Comparison of ENCODE assay signal across 19 cellular contexts in genomic region chr6:41726876-41727275, GRCh38. TPM values are rescaled to one million over a fixed set of nuclear protein-coding genes. Genes with fewer than 3 reads are reported as not detected.
DNase-seq lines count a peak whose midpoint lies in the region; ATAC-seq and TF ChIP-seq lines count a peak whose summit lies in the region.
"Had no signal": no experiment of that assay in that cellular context is flagged by ENCODE, and none has a peak within 500 bp of the region (broad histone marks: within the 10 kb centered on the region; RNA-seq: fewer than 3 reads in every experiment).

No MANE protein-coding gene starts in this region.

- H3K4me3 ChIP-seq in neuronal stem cell (ENCODE audit: low read length in 2 of 2) (peak overlapping the region in 1 of 2 donors; percentile 32), PC-3 (ENCODE audit: low read length) (no peak overlapping the region), MM.1S (ENCODE audit: low read length) (no peak overlapping the region)
- H3K4me3 ChIP-seq: breast epithelium, SK-N-MC, skin epidermis had no signal

- H3K9me3 ChIP-seq in neuronal stem cell (replicated peaks in 1 of 2; ENCODE audit: control insufficient read depth in 2 of 2, insufficient read depth in 1 of 2, low read depth in 1 of 2, low read length in 2 of 2) (no peaks in the 10 kb centered on the region), PC-3 (ENCODE audit: low read length) (no peaks in the 10 kb centered on the region), MM.1S (replicated peaks; ENCODE audit: insufficient read depth, low read length) (no peaks in the 10 kb centered on the region)
- H3K9me3 ChIP-seq: breast epithelium had no signal

- H3K9me2 ChIP-seq in PC-3 (replicated peaks; ENCODE audit: low read length) (no peaks in the 10 kb centered on the region), MM.1S (replicated peaks; ENCODE audit: insufficient read depth, low read length) (no peaks in the 10 kb centered on the region)

- H3K4me1 Mint-ChIP-seq in activated CD8-positive, alpha-beta T cell treated with anti-CD3 and anti-CD28 coated beads, Interleukin-2, amount 10 ng/mL, durations not matched to agents 7 days and 5 days (ENCODE audit: low read depth) = peaks cover 40% of the 10 kb centered on the region
- peaks cover 29% of the 10 kb centered on the region for H3K4me1 Mint-ChIP-seq in activated CD8-positive, alpha-beta T cell treated with anti-CD3 and anti-CD28 coated beads for 36 hours (ENCODE audit: low read depth)
- H3K4me1 Mint-ChIP-seq in CD14-positive monocyte = peaks cover 93% of the 10 kb centered on the region
- H3K4me1 Mint-ChIP-seq in central memory CD8-positive, alpha-beta T cell = peaks cover 48% of the 10 kb centered on the region

- H3K4me1 ChIP-seq in neuronal stem cell (ENCODE audit: control insufficient read depth in 2 of 2, insufficient read depth in 1 of 2, low read depth in 1 of 2, low read length in 2 of 2) = peaks cover 0 to 2% of the 10 kb centered on the region in 2 donors
- H3K4me1 ChIP-seq in PC-3 (ENCODE audit: insufficient read depth, low read length) = no peaks in the 10 kb centered on the region; the same call in 1 of the 2 replicates
- no peaks in the 10 kb centered on the region; the same call in 1 of the 2 replicates for H3K4me1 ChIP-seq in MM.1S (ENCODE audit: low read length)

- H3K27me3 ChIP-seq in neuronal stem cell (ENCODE audit: control insufficient read depth in 3 of 3, insufficient read depth in 3 of 3, low read depth in 1 of 3, low read length in 3 of 3) (peaks cover 0 to 51% (median 2%) of the 10 kb centered on the region in 3 experiments), PC-3 (ENCODE audit: low read length) (no peaks in the 10 kb centered on the region), MM.1S (replicated peaks; ENCODE audit: insufficient read depth, low read length) (no peaks in the 10 kb centered on the region)
- H3K27me3 ChIP-seq: breast epithelium had no signal

- H3K18ac ChIP-seq in neuronal stem cell (ENCODE audit: low read length) = no peak overlapping the region

- peak overlapping the region; percentile 39 for H3K27ac Mint-ChIP-seq in activated CD8-positive, alpha-beta T cell treated with anti-CD3 and anti-CD28 coated beads, Interleukin-2, amount 10 ng/mL, durations not matched to agents 7 days and 5 days
- H3K27ac Mint-ChIP-seq in activated CD8-positive, alpha-beta T cell treated with anti-CD3 and anti-CD28 coated beads for 36 hours = no peak overlapping the region
- peak overlapping the region in 4 of 7 donors; percentile 45 to 75 (median 62) for H3K27ac Mint-ChIP-seq in CD14-positive monocyte
- peak overlapping the region; percentile 85 for H3K27ac Mint-ChIP-seq in central memory CD8-positive, alpha-beta T cell (ENCODE audit: low read depth)
- H3K27ac Mint-ChIP-seq: activated CD4-positive, alpha-beta T cell treated with anti-CD3 and anti-CD28 coated beads for 36 hours had no signal

- H3K36me3 ChIP-seq in neuronal stem cell (replicated peaks in 1 of 2; ENCODE audit: control insufficient read depth in 2 of 2, insufficient read depth in 2 of 2, low read length in 2 of 2) (no peaks in the 10 kb centered on the region), PC-3 (ENCODE audit: low read depth, low read length) (no peaks in the 10 kb centered on the region), MM.1S (replicated peaks; ENCODE audit: insufficient read depth, low read length) (no peaks in the 10 kb centered on the region)
- H3K36me3 ChIP-seq: breast epithelium had no signal

- peak overlapping the region; percentile 94 for H2BK5ac ChIP-seq in neuronal stem cell (ENCODE audit: low read length)

- no peaks in the 10 kb centered on the region for H3F3A ChIP-seq in PC-3 (ENCODE audit: low read length, unreplicated experiment)
- H3F3A ChIP-seq in MM.1S (ENCODE audit: insufficient read depth, low read length) = no peaks in the 10 kb centered on the region

- H3K27me3 Mint-ChIP-seq in activated CD8-positive, alpha-beta T cell treated with anti-CD3 and anti-CD28 coated beads, Interleukin-2, amount 10 ng/mL, durations not matched to agents 7 days and 5 days (ENCODE audit: low read depth) = no peaks in the 10 kb centered on the region
- no peaks in the 10 kb centered on the region for H3K27me3 Mint-ChIP-seq in activated CD8-positive, alpha-beta T cell treated with anti-CD3 and anti-CD28 coated beads for 36 hours
- no peaks in the 10 kb centered on the region for H3K27me3 Mint-ChIP-seq in CD14-positive monocyte (ENCODE audit: low read depth in 3 of 3)
- H3K27me3 Mint-ChIP-seq in central memory CD8-positive, alpha-beta T cell = no peaks in the 10 kb centered on the region
- H3K27me3 Mint-ChIP-seq: activated CD4-positive, alpha-beta T cell treated with anti-CD3 and anti-CD28 coated beads for 36 hours had no signal

- POLR2A ChIA-PET in activated CD8-positive, alpha-beta T cell treated with anti-CD3 and anti-CD28 coated beads, Interleukin-2, amount 10 ng/mL, durations not matched to agents 7 days and 5 days (lab: Charles Lee) = interaction anchor here (1.6 kb wide), 1 partner anchor 8 kb away, joined by 3 read pairs; no protein-coding TSS in a partner anchor
- POLR2A ChIA-PET in activated CD8-positive, alpha-beta T cell treated with anti-CD3 and anti-CD28 coated beads for 36 hours (lab: Charles Lee) = no interaction called here
- POLR2A ChIA-PET in PC-3 (lab: Charles Lee; ENCODE audit: unreplicated experiment) = no interaction called here

- no peak overlapping the region for H2AK5ac ChIP-seq in neuronal stem cell (ENCODE audit: low read depth, low read length)

- H4K91ac ChIP-seq in neuronal stem cell (ENCODE audit: low read depth, low read length, poor library complexity) = no peak overlapping the region

- no peaks in the 10 kb centered on the region for H3K9me3 Mint-ChIP-seq in activated CD8-positive, alpha-beta T cell treated with anti-CD3 and anti-CD28 coated beads, Interleukin-2, amount 10 ng/mL, durations not matched to agents 7 days and 5 days (ENCODE audit: insufficient read depth)
- no peaks in the 10 kb centered on the region for H3K9me3 Mint-ChIP-seq in activated CD8-positive, alpha-beta T cell treated with anti-CD3 and anti-CD28 coated beads for 36 hours
- H3K9me3 Mint-ChIP-seq in CD14-positive monocyte = no peaks in the 10 kb centered on the region
- no peaks in the 10 kb centered on the region for H3K9me3 Mint-ChIP-seq in central memory CD8-positive, alpha-beta T cell

- H3K9ac ChIP-seq in neuronal stem cell (ENCODE audit: low read depth, low read length, poor library complexity) (no peak overlapping the region), PC-3 (ENCODE audit: low read length) (no peak overlapping the region), MM.1S (ENCODE audit: low read length) (no peak overlapping the region)

- H3K23ac ChIP-seq in neuronal stem cell (ENCODE audit: low read depth, low read length, poor library complexity) = no peak overlapping the region

- H2BK12ac ChIP-seq in neuronal stem cell (ENCODE audit: low read length) = no peak overlapping the region

- H3K4me2 ChIP-seq in neuronal stem cell (ENCODE audit: insufficient read depth, low read length, poor library complexity, severe bottlenecking) (no peak overlapping the region), PC-3 (ENCODE audit: low read length) (no peak overlapping the region), MM.1S (ENCODE audit: low read depth, low read length) (no peak overlapping the region)

- DNase-seq in activated CD8-positive, alpha-beta T cell treated with anti-CD3 and anti-CD28 coated beads, Interleukin-2, amount 10 ng/mL, durations not matched to agents 7 days and 5 days = no peak
- no peak for DNase-seq in activated CD8-positive, alpha-beta T cell treated with anti-CD3 and anti-CD28 coated beads for 36 hours
- no peak for DNase-seq in CD14-positive monocyte (ENCODE audit: low spot score)
- DNase-seq in central memory CD8-positive, alpha-beta T cell (ENCODE audit: low spot score in 2 of 2) = no peak
- DNase-seq in neuronal stem cell (ENCODE audit: low spot score) = no peak
- no peak for DNase-seq in PC-3
- no peak for DNase-seq in MM.1S
- DNase-seq: activated CD4-positive, alpha-beta T cell treated with anti-CD3 and anti-CD28 coated beads for 36 hours; NCI-H1436 treated with DMSO at 0.1 percent for 48 hours; NCI-H2171; NCI-H82; stimulated activated CD4-positive, alpha-beta T cell treated with anti-CD3 and anti-CD28 coated beads, Interleukin-4, amount 100 ng/mL, for 24 hours had no signal

- H2BK15ac ChIP-seq in neuronal stem cell (ENCODE audit: low read length) = no peak overlapping the region

- ATAC-seq in activated CD8-positive, alpha-beta T cell treated with anti-CD3 and anti-CD28 coated beads, Interleukin-2, amount 10 ng/mL, durations not matched to agents 7 days and 5 days = peak; percentile 24
- ATAC-seq in activated CD8-positive, alpha-beta T cell treated with anti-CD3 and anti-CD28 coated beads for 36 hours = no peak
- no peak for ATAC-seq in central memory CD8-positive, alpha-beta T cell (replicated peaks; ENCODE audit: extremely low read depth, poor library complexity, severe bottlenecking)
- ATAC-seq in PC-3 (no peak), GM19328 (IDR thresholded peaks at IDR 0.05; ENCODE audit: unreplicated experiment) (no peak)
- ATAC-seq: activated CD4-positive, alpha-beta T cell treated with anti-CD3 and anti-CD28 coated beads for 36 hours; esophagus mucosa; Panc1 had no signal

- no TSS peak for BruUV-seq in PC-3 (replicated peaks; lab: Mats Ljungman, UMichigan)

- CTCF ChIA-PET in activated CD8-positive, alpha-beta T cell treated with anti-CD3 and anti-CD28 coated beads, Interleukin-2, amount 10 ng/mL, durations not matched to agents 7 days and 5 days (lab: Charles Lee) = no interaction called here
- CTCF ChIA-PET in activated CD8-positive, alpha-beta T cell treated with anti-CD3 and anti-CD28 coated beads for 36 hours (lab: Charles Lee) = no interaction called here
- CTCF ChIA-PET in PC-3 (lab: Charles Lee) = no interaction called here

- no peak overlapping the region for H2BK120ac ChIP-seq in neuronal stem cell (ENCODE audit: low read depth, low read length)

- no peaks in the 10 kb centered on the region for H3K79me1 ChIP-seq in neuronal stem cell (ENCODE audit: low read depth, low read length)

- no peak overlapping the region for H4K8ac ChIP-seq in neuronal stem cell (ENCODE audit: low read depth, low read length)

- no peaks in the 10 kb centered on the region for H3K79me2 ChIP-seq in PC-3 (ENCODE audit: low read length)
- H3K79me2 ChIP-seq in MM.1S (ENCODE audit: low read length) = peaks cover 42% of the 10 kb centered on the region

- intact Hi-C loops in activated CD8-positive, alpha-beta T cell treated with anti-CD3 and anti-CD28 coated beads for 36 hours (cut with micrococcal nuclease) = no loop called here
- intact Hi-C loops in CD14-positive monocyte (cut with micrococcal nuclease) (loop anchor here in 1 of 2 donors (10.0 kb wide), 1 partner anchor 168 kb away; the partner anchor contains the start of gene USP49), PC-3 (cut with micrococcal nuclease) (no loop called here)

- H2AFZ ChIP-seq in neuronal stem cell (ENCODE audit: low read length) (no peak overlapping the region), PC-3 (ENCODE audit: low read length) (no peak overlapping the region), MM.1S (ENCODE audit: low read length) (no peak overlapping the region)

- WGBS in neuronal stem cell (ENCODE audit: extremely low coverage in 2 of 2, insufficient read length in 2 of 2, insufficient replicate concordance in 1 of 2), 2 donors = no CpG with 5 or more reads among the region's 7 CpGs

- TF ChIP-seq CTCF in activated CD8-positive, alpha-beta T cell treated with anti-CD3 and anti-CD28 coated beads for 36 hours (IDR thresholded peaks at IDR 0.05) = no peak
- TF ChIP-seq CTCF in CD14-positive monocyte (IDR thresholded peaks at IDR 0.05) (no peak), PC-3 (conservative IDR thresholded peaks at IDR 0.05; ENCODE audit: low read depth, low read length) (no peak), MM.1S (IDR thresholded peaks at IDR 0.05; ENCODE audit: low read length) (no peak)

- no peaks in the 10 kb centered on the region for H3K36me3 Mint-ChIP-seq in activated CD8-positive, alpha-beta T cell treated with anti-CD3 and anti-CD28 coated beads, Interleukin-2, amount 10 ng/mL, durations not matched to agents 7 days and 5 days (ENCODE audit: low read depth)
- H3K36me3 Mint-ChIP-seq in activated CD8-positive, alpha-beta T cell treated with anti-CD3 and anti-CD28 coated beads for 36 hours (ENCODE audit: low read depth) = no peaks in the 10 kb centered on the region
- H3K36me3 Mint-ChIP-seq in CD14-positive monocyte = peaks cover 31 to 40% of the 10 kb centered on the region in 2 donors
- H3K36me3 Mint-ChIP-seq in central memory CD8-positive, alpha-beta T cell (ENCODE audit: insufficient read depth) = peaks cover 7% of the 10 kb centered on the region

- H3K14ac ChIP-seq in neuronal stem cell (ENCODE audit: low read length) = no peak overlapping the region

- H3K4ac ChIP-seq in neuronal stem cell (ENCODE audit: low read length) = no peak overlapping the region

- H3K27ac ChIP-seq in neuronal stem cell (replicated peaks; ENCODE audit: low read length) (no peak overlapping the region), PC-3 (ENCODE audit: low read length) (no peak overlapping the region), MM.1S (ENCODE audit: low read length) (no peak overlapping the region)
- H3K27ac ChIP-seq: SK-N-MC had no signal

- H4K20me1 ChIP-seq in PC-3 (ENCODE audit: low read length) (no peaks in the 10 kb centered on the region), MM.1S (ENCODE audit: insufficient read depth, low read length) (no peaks in the 10 kb centered on the region)

- H3K4me3 Mint-ChIP-seq in activated CD8-positive, alpha-beta T cell treated with anti-CD3 and anti-CD28 coated beads, Interleukin-2, amount 10 ng/mL, durations not matched to agents 7 days and 5 days = no peak overlapping the region
- H3K4me3 Mint-ChIP-seq in activated CD8-positive, alpha-beta T cell treated with anti-CD3 and anti-CD28 coated beads for 36 hours = no peak overlapping the region
- H3K4me3 Mint-ChIP-seq in CD14-positive monocyte = no peak overlapping the region
- peak overlapping the region; percentile 70 for H3K4me3 Mint-ChIP-seq in central memory CD8-positive, alpha-beta T cell
- H3K4me3 Mint-ChIP-seq: activated CD4-positive, alpha-beta T cell treated with anti-CD3 and anti-CD28 coated beads for 36 hours had no signal

RNA-seq across cellular contexts. Expression of gene TFEB, which starts 8.5 kb away (rescaled TPM):
- 10 to 100 TPM; 18.5 to 21.2 TPM for total RNA-seq in activated CD8-positive, alpha-beta T cell treated with anti-CD3 and anti-CD28 coated beads, Interleukin-2, amount 10 ng/mL, durations not matched to agents 7 days and 5 days
- 10 to 100 TPM; 14.6 to 15.9 TPM for total RNA-seq in activated CD8-positive, alpha-beta T cell treated with anti-CD3 and anti-CD28 coated beads for 36 hours
- polyA plus RNA-seq in CD14-positive monocyte = 10 to 100 TPM; 42.6 to 60.0 TPM
- polyA plus RNA-seq in neuronal stem cell (2013, experiment 1 of 2) = 1.1 TPM
- polyA plus RNA-seq in neuronal stem cell (2013, experiment 2 of 2) = 1.1 TPM
- 4.2 and 5.5 TPM in 2 replicates for total RNA-seq in PC-3 (2014; rRNA removed)

RNA-seq across cellular contexts. Expression of gene PGC, which starts 20.3 kb away (rescaled TPM):
- total RNA-seq in activated CD8-positive, alpha-beta T cell treated with anti-CD3 and anti-CD28 coated beads, Interleukin-2, amount 10 ng/mL, durations not matched to agents 7 days and 5 days = not detected
- total RNA-seq in activated CD8-positive, alpha-beta T cell treated with anti-CD3 and anti-CD28 coated beads for 36 hours = not detected
- not detected for polyA plus RNA-seq in CD14-positive monocyte
- 0.03 TPM for polyA plus RNA-seq in neuronal stem cell (2013, experiment 1 of 2)
- 0.07 TPM for polyA plus RNA-seq in neuronal stem cell (2013, experiment 2 of 2)
- not detected in 2 replicates for total RNA-seq in PC-3 (2014; rRNA removed)
- total RNA-seq: activated CD4-positive, alpha-beta T cell treated with anti-CD3 and anti-CD28 coated beads for 36 hours; esophagus mucosa; M059J had no signal

RNA-seq across cellular contexts. Expression of gene FRS3, which starts 52.8 kb away (rescaled TPM):
- total RNA-seq in activated CD8-positive, alpha-beta T cell treated with anti-CD3 and anti-CD28 coated beads, Interleukin-2, amount 10 ng/mL, durations not matched to agents 7 days and 5 days = 1 to 10 TPM; 5.1 to 7.0 TPM
- 1 to 10 TPM; 3.2 to 4.1 TPM for total RNA-seq in activated CD8-positive, alpha-beta T cell treated with anti-CD3 and anti-CD28 coated beads for 36 hours
- 1 to 10 TPM; 1.3 to 2.6 TPM for polyA plus RNA-seq in CD14-positive monocyte
- 8.3 TPM for polyA plus RNA-seq in neuronal stem cell (2013, experiment 1 of 2)
- polyA plus RNA-seq in neuronal stem cell (2013, experiment 2 of 2) = 8.2 TPM
- 3.9 and 4.3 TPM in 2 replicates for total RNA-seq in PC-3 (2014; rRNA removed)

RNA-seq across cellular contexts. Expression of gene PRICKLE4, which starts 53.7 kb away (rescaled TPM):
- total RNA-seq in activated CD8-positive, alpha-beta T cell treated with anti-CD3 and anti-CD28 coated beads, Interleukin-2, amount 10 ng/mL, durations not matched to agents 7 days and 5 days = under 1 TPM in 1 of 2 experiments, not detected in 1; 0.40 TPM
- total RNA-seq in activated CD8-positive, alpha-beta T cell treated with anti-CD3 and anti-CD28 coated beads for 36 hours = not detected
- polyA plus RNA-seq in CD14-positive monocyte = not detected
- 0.59 TPM for polyA plus RNA-seq in neuronal stem cell (2013, experiment 1 of 2)
- 1.0 TPM for polyA plus RNA-seq in neuronal stem cell (2013, experiment 2 of 2)
- total RNA-seq in PC-3 (2014; rRNA removed) = 0.26 and 1.7 TPM in 2 replicates
- total RNA-seq: activated CD4-positive, alpha-beta T cell treated with anti-CD3 and anti-CD28 coated beads for 36 hours had no signal
